Comparison of ENCODE assay signal across 16 cellular contexts in the genomic region with DNA sequence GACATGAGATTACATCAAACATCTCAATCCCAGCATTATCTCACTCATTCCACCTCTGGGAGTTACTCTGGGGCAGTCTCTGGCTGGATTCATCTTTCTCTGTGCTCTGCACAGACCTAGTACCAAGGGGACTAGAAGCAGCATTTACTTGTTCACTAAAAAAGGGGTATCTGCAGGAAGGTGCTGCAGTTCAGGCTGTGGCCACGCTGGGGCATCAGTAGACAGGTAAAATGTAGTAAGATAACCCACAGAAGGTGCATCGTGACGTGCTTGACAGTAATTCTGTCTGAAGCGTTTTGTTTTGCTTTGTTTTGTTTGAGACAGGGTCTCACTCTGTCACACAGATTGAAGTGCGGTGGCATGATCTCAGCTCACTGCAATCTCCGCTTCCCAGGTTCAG. TPM values are rescaled to one million over a fixed set of nuclear protein-coding genes. Genes with fewer than 3 reads are reported as not detected.
DNase-seq lines count a peak whose midpoint lies in the region; ATAC-seq and TF ChIP-seq lines count a peak whose summit lies in the region.
"Had no signal": no experiment of that assay in that cellular context is flagged by ENCODE, and none has a peak within 500 bp of the region (broad histone marks: within the 10 kb centered on the region; RNA-seq: fewer than 3 reads in every experiment).

No MANE protein-coding gene starts in this region.

- no CpG with 5 or more reads among the region's 6 CpGs for WGBS in mesendoderm (ENCODE audit: extremely low coverage, insufficient coverage, low lambda C conversion rate)

- no peaks in the 10 kb centered on the region for H3K4me1 ChIP-seq in Loucy (ENCODE audit: insufficient read depth, low read length, poor library complexity, severe bottlenecking)
- no peaks in the 10 kb centered on the region for H3K4me1 ChIP-seq in mesendoderm (ENCODE audit: control insufficient read depth, low read depth, low read length)
- no peaks in the 10 kb centered on the region for H3K4me1 ChIP-seq in ascending aorta
- H3K4me1 ChIP-seq: Peyer's patch, upper lobe of right lung had no signal

- H2AFZ ChIP-seq in Loucy (ENCODE audit: low read length), result no peak overlapping the region

- H4K20me1 ChIP-seq in Loucy (ENCODE audit: insufficient read depth, low read length, poor library complexity, severe bottlenecking), result no peaks in the 10 kb centered on the region

- H3K18ac ChIP-seq in mesendoderm (ENCODE audit: low read length), result no peak overlapping the region

- intact Hi-C loops in activated CD4-positive, alpha-beta memory T cell treated with anti-CD3 and anti-CD28 coated beads for 36 hours (cut with micrococcal nuclease), result no loop called here
- intact Hi-C loops in ascending aorta (cut with DNase I), result no loop called here

- H3K36me3 Mint-ChIP-seq in activated CD4-positive, alpha-beta memory T cell treated with anti-CD3 and anti-CD28 coated beads for 36 hours, result peaks cover 69% of the 10 kb centered on the region

- no peak overlapping the region for H3K4me2 ChIP-seq in Loucy (ENCODE audit: low read depth, low read length, poor library complexity, severe bottlenecking)
- no peak overlapping the region for H3K4me2 ChIP-seq in mesendoderm (ENCODE audit: low read length)

- H3K36me3 ChIP-seq in Loucy (ENCODE audit: insufficient read depth, low read length), result peaks cover 19% of the 10 kb centered on the region
- H3K36me3 ChIP-seq in mesendoderm (ENCODE audit: control insufficient read depth, insufficient read depth, low read length), result peaks cover 14% of the 10 kb centered on the region
- H3K36me3 ChIP-seq in ascending aorta, result peaks cover 30 to 38% of the 10 kb centered on the region in 2 donors

- H3K27ac Mint-ChIP-seq in activated CD4-positive, alpha-beta memory T cell treated with anti-CD3 and anti-CD28 coated beads for 36 hours, result no peak overlapping the region
- H3K27ac Mint-ChIP-seq: activated naive CD4-positive, alpha-beta T cell treated with anti-CD3 and anti-CD28 coated beads, Interleukin-2, amount 50 U/mL, for 24 hours had no signal

- H2AK5ac ChIP-seq in mesendoderm (ENCODE audit: low read length), result no peak overlapping the region

- H3F3A ChIP-seq in Loucy (ENCODE audit: low read depth), result no peaks in the 10 kb centered on the region

- no peak for ATAC-seq in HG03159 (IDR thresholded peaks at IDR 0.05; ENCODE audit: unreplicated experiment)
- ATAC-seq: GM12878, upper lobe of right lung had no signal

- H2BK120ac ChIP-seq in mesendoderm (ENCODE audit: low read depth, low read length), result no peak overlapping the region

- H3K9me3 Mint-ChIP-seq in activated CD4-positive, alpha-beta memory T cell treated with anti-CD3 and anti-CD28 coated beads for 36 hours, result peaks cover 78% of the 10 kb centered on the region

- TF ChIP-seq CTCF in Loucy (conservative IDR thresholded peaks at IDR 0.05; ENCODE audit: low read length) (peak; percentile 59), ascending aorta (IDR thresholded peaks at IDR 0.05) (no peak)

- H3K79me2 ChIP-seq in Loucy (ENCODE audit: insufficient read depth, low read length), result no peaks in the 10 kb centered on the region
- H3K79me2 ChIP-seq in mesendoderm (ENCODE audit: control insufficient read depth, insufficient read depth, low read length), result no peaks in the 10 kb centered on the region

- peak; percentile 7 to 14 for DNase-seq in NCI-H526 (lab: John Stamatoyannopoulos, UW)
- DNase-seq in NCI-H526 treated with DMSO at 0.1 percent for 48 hours (lab: John Stamatoyannopoulos, UW), result no peak
- peak; percentile 18 for DNase-seq in activated CD4-positive, alpha-beta memory T cell treated with anti-CD3 and anti-CD28 coated beads for 36 hours
- peak; percentile 41 for DNase-seq in mesendoderm
- no peak for DNase-seq in ascending aorta (ENCODE audit: low spot score in 2 of 2)
- no peak for DNase-seq in NK-92 (lab: John Stamatoyannopoulos, UW; ENCODE audit: unreplicated experiment)
- DNase-seq: central memory CD4-positive, alpha-beta T cell; NCI-H2081; Peyer's patch; stimulated activated CD4-positive, alpha-beta T cell treated with anti-CD3 and anti-CD28 coated beads, Interleukin-2, amount 100 ng/mL, for 24 hours; upper lobe of right lung had no signal

- no peak overlapping the region for H2BK15ac ChIP-seq in mesendoderm (replicated peaks; ENCODE audit: low read depth)

- no peak overlapping the region for H4K8ac ChIP-seq in mesendoderm (ENCODE audit: low read depth, low read length)

- no peak overlapping the region for H3K23ac ChIP-seq in mesendoderm (ENCODE audit: low read length)

- H2BK5ac ChIP-seq in mesendoderm (ENCODE audit: low read length), result no peak overlapping the region

- H3K4me1 Mint-ChIP-seq in activated CD4-positive, alpha-beta memory T cell treated with anti-CD3 and anti-CD28 coated beads for 36 hours (ENCODE audit: low read depth), result no peaks in the 10 kb centered on the region
- H3K4me1 Mint-ChIP-seq: activated naive CD4-positive, alpha-beta T cell treated with anti-CD3 and anti-CD28 coated beads, Interleukin-2, amount 50 U/mL, for 24 hours had no signal

- POLR2A ChIA-PET in activated CD4-positive, alpha-beta memory T cell treated with anti-CD3 and anti-CD28 coated beads for 36 hours (lab: Charles Lee), result no interaction called here

- CTCF ChIA-PET in activated CD4-positive, alpha-beta memory T cell treated with anti-CD3 and anti-CD28 coated beads for 36 hours (lab: Charles Lee), result no interaction called here

- H3K4ac ChIP-seq in mesendoderm (ENCODE audit: low read depth, low read length), result no peak overlapping the region

- H3K9me3 ChIP-seq in Loucy (ENCODE audit: insufficient read depth, low read depth, low read length) (peaks cover 28% of the 10 kb centered on the region), ascending aorta (peaks cover 71 to 100% of the 10 kb centered on the region in 2 donors)

- H3K9me2 ChIP-seq in Loucy (replicated peaks; ENCODE audit: low read depth, low read length), result no peaks in the 10 kb centered on the region

- H3K9ac ChIP-seq in Loucy (ENCODE audit: low read depth, low read length, poor library complexity, severe bottlenecking), result no peak overlapping the region
- H3K9ac ChIP-seq in mesendoderm (ENCODE audit: low read length), result no peak overlapping the region

- H3K27me3 Mint-ChIP-seq in activated CD4-positive, alpha-beta memory T cell treated with anti-CD3 and anti-CD28 coated beads for 36 hours, result no peaks in the 10 kb centered on the region
- H3K27me3 Mint-ChIP-seq: activated naive CD4-positive, alpha-beta T cell treated with anti-CD3 and anti-CD28 coated beads, Interleukin-2, amount 50 U/mL, for 24 hours; IgD-negative memory B cell had no signal

- no peak overlapping the region for H3K4me3 Mint-ChIP-seq in activated CD4-positive, alpha-beta memory T cell treated with anti-CD3 and anti-CD28 coated beads for 36 hours
- H3K4me3 Mint-ChIP-seq: activated naive CD4-positive, alpha-beta T cell treated with anti-CD3 and anti-CD28 coated beads, Interleukin-2, amount 50 U/mL, for 24 hours had no signal

- H3K4me3 ChIP-seq in Loucy (ENCODE audit: low read length, poor library complexity, severe bottlenecking) (no peak overlapping the region), mesendoderm (ENCODE audit: low read length) (no peak overlapping the region), ascending aorta (no peak overlapping the region)
- H3K4me3 ChIP-seq: GM12878, Peyer's patch, upper lobe of right lung had no signal

- H3K79me1 ChIP-seq in mesendoderm (ENCODE audit: low read length), result no peaks in the 10 kb centered on the region

- no peak overlapping the region for H4K5ac ChIP-seq in mesendoderm (ENCODE audit: low read length)

- H3K27ac ChIP-seq in mesendoderm (ENCODE audit: low read depth, low read length), result no peak overlapping the region
- H3K27ac ChIP-seq in ascending aorta, result no peak overlapping the region
- H3K27ac ChIP-seq: Peyer's patch, upper lobe of right lung had no signal

- H3K27me3 ChIP-seq in Loucy (ENCODE audit: insufficient read depth, low read length, poor library complexity, severe bottlenecking), result peaks cover 10% of the 10 kb centered on the region
- no peaks in the 10 kb centered on the region for H3K27me3 ChIP-seq in mesendoderm (ENCODE audit: insufficient read depth, low read length, poor library complexity)
- no peaks in the 10 kb centered on the region for H3K27me3 ChIP-seq in ascending aorta
- H3K27me3 ChIP-seq: Peyer's patch, upper lobe of right lung had no signal

- no peak overlapping the region for H3K56ac ChIP-seq in mesendoderm (ENCODE audit: low read length)

RNA-seq across cellular contexts. Expression of a gene that starts 29.3 kb away (rescaled TPM):
- total RNA-seq in activated CD4-positive, alpha-beta memory T cell treated with anti-CD3 and anti-CD28 coated beads for 36 hours, result 1 to 10 TPM; 6.5 to 7.0 TPM
- 2.0 TPM for polyA plus RNA-seq in mesendoderm (2013, experiment 1 of 2)
- polyA plus RNA-seq in mesendoderm (2013, experiment 2 of 2), result 1.7 TPM
- 2.6 TPM for total RNA-seq in ascending aorta

RNA-seq across cellular contexts. Expression of a gene that starts 37.4 kb away (rescaled TPM):
- total RNA-seq in activated CD4-positive, alpha-beta memory T cell treated with anti-CD3 and anti-CD28 coated beads for 36 hours, result 1 to 10 TPM; 1.5 to 2.4 TPM
- 0.53 TPM for polyA plus RNA-seq in mesendoderm (2013, experiment 1 of 2)
- 0.57 TPM for polyA plus RNA-seq in mesendoderm (2013, experiment 2 of 2)
- total RNA-seq in ascending aorta, result 3.4 TPM

Comparison
In these comparisons a context has a peak if more than half of its experiments do, and no peak if none do; other contexts are left out.
1. DNase-seq: peak in NCI-H526 (2 of 2), activated CD4-positive, alpha-beta memory T cell treated with anti-CD3 and anti-CD28 coated beads for 36 hours (single experiment) and mesendoderm (single experiment); none in NCI-H526 treated with DMSO at 0.1 percent for 48 hours (single experiment), ascending aorta (0 of 2) and NK-92 (single experiment).